Comparison of ENCODE assay signal across 1 cellular context in the genomic region with DNA sequence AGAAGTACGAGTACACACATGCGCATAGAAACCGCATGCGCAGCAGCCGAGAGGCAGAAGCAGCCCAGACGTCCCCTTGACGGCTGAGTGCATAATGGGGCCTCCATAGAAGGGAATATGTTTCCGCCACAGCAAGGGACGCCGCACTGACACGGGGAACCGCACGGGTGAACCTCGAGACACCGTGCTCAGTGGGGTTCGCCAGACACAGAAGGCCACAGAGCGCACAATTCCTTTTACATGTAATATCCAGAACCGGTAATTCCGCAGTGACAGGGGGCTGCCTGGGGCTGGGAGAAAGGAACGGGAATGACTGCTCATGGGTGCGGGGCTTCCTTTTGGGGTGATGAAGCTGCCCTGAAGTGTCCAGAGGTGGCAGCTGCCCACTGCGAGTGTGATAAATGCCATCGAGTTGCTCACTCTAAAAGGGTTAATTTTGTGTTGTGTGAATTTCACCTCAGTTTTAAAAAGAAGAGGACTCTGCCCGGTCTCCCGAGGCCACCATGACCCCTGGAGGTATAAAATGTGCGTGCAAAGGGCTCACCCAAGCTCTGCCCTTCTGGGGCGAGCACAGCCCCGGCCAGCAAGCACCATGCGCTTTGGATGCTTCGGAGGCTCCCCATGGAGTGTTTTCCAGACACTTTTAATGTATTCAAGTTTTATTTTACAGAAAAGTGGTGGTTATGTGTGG.
TF ChIP-seq lines count a peak whose summit lies in the region.

No MANE protein-coding gene starts in this region.

TF ChIP-seq in H1, 55 proteins besides CTCF, POLR2A, EP300 and RAD21:
- TF ChIP-seq SUZ12 (IDR thresholded peaks at IDR 0.05; ENCODE audit: low read length) = no peak
- no peak for TF ChIP-seq SRF (IDR thresholded peaks at IDR 0.05; ENCODE audit: low read depth, low read length)
- TF ChIP-seq, protein P1, sequence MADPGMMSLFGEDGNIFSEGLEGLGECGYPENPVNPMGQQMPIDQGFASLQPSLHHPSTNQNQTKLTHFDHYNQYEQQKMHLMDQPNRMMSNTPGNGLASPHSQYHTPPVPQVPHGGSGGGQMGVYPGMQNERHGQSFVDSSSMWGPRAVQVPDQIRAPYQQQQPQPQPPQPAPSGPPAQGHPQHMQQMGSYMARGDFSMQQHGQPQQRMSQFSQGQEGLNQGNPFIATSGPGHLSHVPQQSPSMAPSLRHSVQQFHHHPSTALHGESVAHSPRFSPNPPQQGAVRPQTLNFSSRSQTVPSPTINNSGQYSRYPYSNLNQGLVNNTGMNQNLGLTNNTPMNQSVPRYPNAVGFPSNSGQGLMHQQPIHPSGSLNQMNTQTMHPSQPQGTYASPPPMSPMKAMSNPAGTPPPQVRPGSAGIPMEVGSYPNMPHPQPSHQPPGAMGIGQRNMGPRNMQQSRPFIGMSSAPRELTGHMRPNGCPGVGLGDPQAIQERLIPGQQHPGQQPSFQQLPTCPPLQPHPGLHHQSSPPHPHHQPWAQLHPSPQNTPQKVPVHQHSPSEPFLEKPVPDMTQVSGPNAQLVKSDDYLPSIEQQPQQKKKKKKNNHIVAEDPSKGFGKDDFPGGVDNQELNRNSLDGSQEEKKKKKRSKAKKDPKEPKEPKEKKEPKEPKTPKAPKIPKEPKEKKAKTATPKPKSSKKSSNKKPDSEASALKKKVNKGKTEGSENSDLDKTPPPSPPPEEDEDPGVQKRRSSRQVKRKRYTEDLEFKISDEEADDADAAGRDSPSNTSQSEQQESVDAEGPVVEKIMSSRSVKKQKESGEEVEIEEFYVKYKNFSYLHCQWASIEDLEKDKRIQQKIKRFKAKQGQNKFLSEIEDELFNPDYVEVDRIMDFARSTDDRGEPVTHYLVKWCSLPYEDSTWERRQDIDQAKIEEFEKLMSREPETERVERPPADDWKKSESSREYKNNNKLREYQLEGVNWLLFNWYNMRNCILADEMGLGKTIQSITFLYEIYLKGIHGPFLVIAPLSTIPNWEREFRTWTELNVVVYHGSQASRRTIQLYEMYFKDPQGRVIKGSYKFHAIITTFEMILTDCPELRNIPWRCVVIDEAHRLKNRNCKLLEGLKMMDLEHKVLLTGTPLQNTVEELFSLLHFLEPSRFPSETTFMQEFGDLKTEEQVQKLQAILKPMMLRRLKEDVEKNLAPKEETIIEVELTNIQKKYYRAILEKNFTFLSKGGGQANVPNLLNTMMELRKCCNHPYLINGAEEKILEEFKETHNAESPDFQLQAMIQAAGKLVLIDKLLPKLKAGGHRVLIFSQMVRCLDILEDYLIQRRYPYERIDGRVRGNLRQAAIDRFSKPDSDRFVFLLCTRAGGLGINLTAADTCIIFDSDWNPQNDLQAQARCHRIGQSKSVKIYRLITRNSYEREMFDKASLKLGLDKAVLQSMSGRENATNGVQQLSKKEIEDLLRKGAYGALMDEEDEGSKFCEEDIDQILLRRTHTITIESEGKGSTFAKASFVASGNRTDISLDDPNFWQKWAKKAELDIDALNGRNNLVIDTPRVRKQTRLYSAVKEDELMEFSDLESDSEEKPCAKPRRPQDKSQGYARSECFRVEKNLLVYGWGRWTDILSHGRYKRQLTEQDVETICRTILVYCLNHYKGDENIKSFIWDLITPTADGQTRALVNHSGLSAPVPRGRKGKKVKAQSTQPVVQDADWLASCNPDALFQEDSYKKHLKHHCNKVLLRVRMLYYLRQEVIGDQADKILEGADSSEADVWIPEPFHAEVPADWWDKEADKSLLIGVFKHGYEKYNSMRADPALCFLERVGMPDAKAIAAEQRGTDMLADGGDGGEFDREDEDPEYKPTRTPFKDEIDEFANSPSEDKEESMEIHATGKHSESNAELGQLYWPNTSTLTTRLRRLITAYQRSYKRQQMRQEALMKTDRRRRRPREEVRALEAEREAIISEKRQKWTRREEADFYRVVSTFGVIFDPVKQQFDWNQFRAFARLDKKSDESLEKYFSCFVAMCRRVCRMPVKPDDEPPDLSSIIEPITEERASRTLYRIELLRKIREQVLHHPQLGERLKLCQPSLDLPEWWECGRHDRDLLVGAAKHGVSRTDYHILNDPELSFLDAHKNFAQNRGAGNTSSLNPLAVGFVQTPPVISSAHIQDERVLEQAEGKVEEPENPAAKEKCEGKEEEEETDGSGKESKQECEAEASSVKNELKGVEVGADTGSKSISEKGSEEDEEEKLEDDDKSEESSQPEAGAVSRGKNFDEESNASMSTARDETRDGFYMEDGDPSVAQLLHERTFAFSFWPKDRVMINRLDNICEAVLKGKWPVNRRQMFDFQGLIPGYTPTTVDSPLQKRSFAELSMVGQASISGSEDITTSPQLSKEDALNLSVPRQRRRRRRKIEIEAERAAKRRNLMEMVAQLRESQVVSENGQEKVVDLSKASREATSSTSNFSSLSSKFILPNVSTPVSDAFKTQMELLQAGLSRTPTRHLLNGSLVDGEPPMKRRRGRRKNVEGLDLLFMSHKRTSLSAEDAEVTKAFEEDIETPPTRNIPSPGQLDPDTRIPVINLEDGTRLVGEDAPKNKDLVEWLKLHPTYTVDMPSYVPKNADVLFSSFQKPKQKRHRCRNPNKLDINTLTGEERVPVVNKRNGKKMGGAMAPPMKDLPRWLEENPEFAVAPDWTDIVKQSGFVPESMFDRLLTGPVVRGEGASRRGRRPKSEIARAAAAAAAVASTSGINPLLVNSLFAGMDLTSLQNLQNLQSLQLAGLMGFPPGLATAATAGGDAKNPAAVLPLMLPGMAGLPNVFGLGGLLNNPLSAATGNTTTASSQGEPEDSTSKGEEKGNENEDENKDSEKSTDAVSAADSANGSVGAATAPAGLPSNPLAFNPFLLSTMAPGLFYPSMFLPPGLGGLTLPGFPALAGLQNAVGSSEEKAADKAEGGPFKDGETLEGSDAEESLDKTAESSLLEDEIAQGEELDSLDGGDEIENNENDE (IDR thresholded peaks at IDR 0.05; ENCODE audit: insufficient replicate concordance, low read length) = no peak
- no peak for TF ChIP-seq KDM5A (IDR thresholded peaks at IDR 0.05; ENCODE audit: low read length)
- TF ChIP-seq GTF2F1 (IDR thresholded peaks at IDR 0.05; ENCODE audit: borderline replicate concordance, low read depth, low read length) = no peak
- TF ChIP-seq, protein P2, sequence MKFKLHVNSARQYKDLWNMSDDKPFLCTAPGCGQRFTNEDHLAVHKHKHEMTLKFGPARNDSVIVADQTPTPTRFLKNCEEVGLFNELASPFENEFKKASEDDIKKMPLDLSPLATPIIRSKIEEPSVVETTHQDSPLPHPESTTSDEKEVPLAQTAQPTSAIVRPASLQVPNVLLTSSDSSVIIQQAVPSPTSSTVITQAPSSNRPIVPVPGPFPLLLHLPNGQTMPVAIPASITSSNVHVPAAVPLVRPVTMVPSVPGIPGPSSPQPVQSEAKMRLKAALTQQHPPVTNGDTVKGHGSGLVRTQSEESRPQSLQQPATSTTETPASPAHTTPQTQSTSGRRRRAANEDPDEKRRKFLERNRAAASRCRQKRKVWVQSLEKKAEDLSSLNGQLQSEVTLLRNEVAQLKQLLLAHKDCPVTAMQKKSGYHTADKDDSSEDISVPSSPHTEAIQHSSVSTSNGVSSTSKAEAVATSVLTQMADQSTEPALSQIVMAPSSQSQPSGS (IDR thresholded peaks at IDR 0.05; ENCODE audit: low read length) = no peak
- no peak for TF ChIP-seq RBBP5 (IDR thresholded peaks at IDR 0.05; ENCODE audit: borderline replicate concordance, low read depth, low read length)
- no peak for TF ChIP-seq CHD2 (IDR thresholded peaks at IDR 0.05; ENCODE audit: low read length)
